21 cellular contexts compared by ENCODE assay signal in the genomic region with DNA sequence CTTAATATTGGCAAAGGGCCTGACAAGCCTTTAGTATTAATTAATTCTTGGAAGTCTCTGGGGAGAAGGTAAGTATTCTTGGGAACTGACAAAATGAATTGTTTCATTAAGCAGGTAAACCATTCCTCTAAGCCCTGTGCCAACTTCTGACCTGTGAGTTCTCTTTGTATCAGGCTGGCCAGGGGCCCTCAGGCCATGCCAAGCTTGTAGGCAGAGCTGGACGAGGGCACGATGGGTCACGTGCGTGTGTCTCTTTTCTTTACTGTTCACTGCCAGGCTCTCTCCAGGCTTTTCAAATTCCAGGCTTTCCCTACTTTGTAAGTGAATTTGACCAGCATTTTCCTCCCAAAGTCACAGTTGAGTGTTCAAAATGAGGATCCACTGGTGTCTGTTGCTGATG.
A peak's percentile ranks its signal among the peaks of the same experiment; 100 is the strongest.
DNase-seq lines count a peak whose midpoint lies in the region; ATAC-seq and TF ChIP-seq lines count a peak whose summit lies in the region.
"Had no signal": no experiment of that assay in that cellular context is flagged by ENCODE, and none has a peak within 500 bp of the region (broad histone marks: within the 10 kb centered on the region; RNA-seq: fewer than 3 reads in every experiment).

No MANE protein-coding gene starts in this region.

- intact Hi-C loops in Right ventricle myocardium inferior (cut with DNase I) (no loop called here), right cardiac atrium (cut with DNase I) (no loop called here), heart right ventricle (cut with DNase I) (no loop called here), left ventricle myocardium superior (cut with micrococcal nuclease) (no loop called here)

- no peaks in the 10 kb centered on the region for H3K4me1 ChIP-seq in right cardiac atrium (ENCODE audit: control insufficient read depth, insufficient read depth, low read length)
- H3K4me1 ChIP-seq in heart right ventricle: peaks cover 0 to 5% (median 0%) of the 10 kb centered on the region in 9 donors
- H3K4me1 ChIP-seq in right atrium auricular region: no peaks in the 10 kb centered on the region
- H3K4me1 ChIP-seq: A549, BE2C had no signal

- TF ChIP-seq CTCF in heart right ventricle (IDR thresholded peaks at IDR 0.05) (no peak), right atrium auricular region (IDR thresholded peaks at IDR 0.05) (no peak)

- no peaks in the 10 kb centered on the region for H3K36me3 ChIP-seq in heart right ventricle
- H3K36me3 ChIP-seq in right atrium auricular region: no peaks in the 10 kb centered on the region
- H3K36me3 ChIP-seq: BE2C; BLaER1 treated with 17β-estradiol and CSF1 and Interleukin-3, amounts not matched to agents 10 nM and 100 nM had no signal

- H3K4me3 ChIP-seq in right cardiac atrium (ENCODE audit: low read length) (no peak overlapping the region), heart right ventricle (no peak overlapping the region), right atrium auricular region (no peak overlapping the region)
- H3K4me3 ChIP-seq: A549; BLaER1 treated with 17β-estradiol and CSF1 and Interleukin-3, amounts not matched to agents 10 nM and 100 nM; GM23248 had no signal

- H3K9me3 ChIP-seq in right cardiac atrium (ENCODE audit: control insufficient read depth, low read length) (no peaks in the 10 kb centered on the region), heart right ventricle (no peaks in the 10 kb centered on the region), right atrium auricular region (no peaks in the 10 kb centered on the region)
- H3K9me3 ChIP-seq: A549, BE2C had no signal

- 90% methylated on average over 4 of the region's 4 CpGs for WGBS in right cardiac atrium
- WGBS in heart right ventricle, 2 donors: 68 to 71% methylated on average over 4 of the region's 4 CpGs

- H3K27me3 ChIP-seq in right cardiac atrium (ENCODE audit: control insufficient read depth, insufficient read depth): no peaks in the 10 kb centered on the region
- peaks cover 0 to 4% (median 0%) of the 10 kb centered on the region in 7 donors for H3K27me3 ChIP-seq in heart right ventricle
- no peaks in the 10 kb centered on the region for H3K27me3 ChIP-seq in right atrium auricular region
- H3K27me3 ChIP-seq: BE2C; BLaER1 treated with 17β-estradiol and CSF1 and Interleukin-3, amounts not matched to agents 10 nM and 100 nM had no signal

- ATAC-seq in Right ventricle myocardium inferior (no peak), right cardiac atrium (no peak), heart right ventricle (peak in 5 of 8 donors; percentile 45 to 69 (median 58)), left ventricle myocardium superior (peak; percentile 82), HG03342 (IDR thresholded peaks at IDR 0.05; ENCODE audit: unreplicated experiment) (no peak)
- ATAC-seq: A549 had no signal

- H3K27ac ChIP-seq in right cardiac atrium (ENCODE audit: low read length) (no peak overlapping the region), heart right ventricle (no peak overlapping the region), right atrium auricular region (no peak overlapping the region)
- H3K27ac ChIP-seq: A549; BLaER1 treated with 17β-estradiol and CSF1 and Interleukin-3, amounts not matched to agents 10 nM and 100 nM; GM23248 had no signal

- DNase-seq in Right ventricle myocardium inferior (ENCODE audit: missing footprints): peak; percentile 57
- no peak for DNase-seq in right cardiac atrium
- peak in 1 of 2 donors; percentile 27 for DNase-seq in heart right ventricle
- DNase-seq in right atrium auricular region (ENCODE audit: low spot score): no peak
- DNase-seq in left ventricle myocardium superior: peak; percentile 64
- DNase-seq in islet precursor cell: no peak
- DNase-seq: 8988T; ACHN; AML-193; BE2C; Calu3; CD4-positive, alpha-beta memory T cell; COR-L47; DMS153; DND-41; GM23248; H7; HCEC 1CT had no signal

Comparison
In these comparisons a context has a peak if more than half of its experiments do, and no peak if none do; other contexts are left out.
1. ATAC-seq: peak in heart right ventricle (5 of 8) and left ventricle myocardium superior (single experiment); none in Right ventricle myocardium inferior (single experiment), right cardiac atrium (0 of 2) and HG03342 (single experiment).
2. DNase-seq: peak in Right ventricle myocardium inferior (single experiment) and left ventricle myocardium superior (single experiment); none in right cardiac atrium (0 of 3), right atrium auricular region (single experiment) and islet precursor cell (single experiment).